Comparison of ENCODE assay signal across 21 cellular contexts in the genomic region with DNA sequence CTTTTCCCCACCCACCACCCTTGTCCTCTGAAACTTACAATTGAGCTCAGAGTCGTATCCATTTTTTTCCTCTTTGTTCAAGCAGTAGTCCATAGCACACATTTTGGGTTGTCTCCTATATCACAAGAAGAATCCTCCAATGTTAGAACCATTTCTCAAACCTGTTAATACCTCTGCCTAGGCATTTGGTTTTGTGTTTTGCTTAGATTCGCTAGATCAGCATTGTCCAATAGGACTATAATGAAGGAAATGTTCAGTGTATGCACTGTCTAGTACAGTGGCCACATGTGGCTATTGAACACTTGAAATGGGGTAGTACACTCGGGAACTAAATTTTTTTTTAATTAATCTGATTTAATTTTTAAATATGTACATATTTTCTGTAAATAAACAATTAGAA.
"Had no signal": no experiment of that assay in that cellular context is flagged by ENCODE, and none has a peak within 500 bp of the region (broad histone marks: within the 10 kb centered on the region; RNA-seq: fewer than 3 reads in every experiment).

No MANE protein-coding gene starts in this region.

- H3K4me3 ChIP-seq: PC-9, Peyer's patch, SJCRH30 had no signal

- H3K4me1 ChIP-seq: Peyer's patch had no signal

- H3K4me2 ChIP-seq: PC-9 had no signal

- H2AFZ ChIP-seq: PC-9 had no signal

- H3K27me3 ChIP-seq: Peyer's patch, SJCRH30 had no signal

- H3K9me3 ChIP-seq: Peyer's patch, SJCRH30 had no signal

- H3K27ac ChIP-seq: PC-9, Peyer's patch, SJCRH30 had no signal

- ATAC-seq: Right ventricle myocardium inferior had no signal

- DNase-seq: KBM-7, MV-4-11, NCI-H1048, NCI-H1105, NCI-H1417, NCI-H1436 treated with DMSO at 0.1 percent for 48 hours, NCI-H187, NCI-H2029, NCI-H2081 treated with DMSO at 0.1 percent for 48 hours, NCI-H2171, NCI-H226, NCI-H446, NCI-H510A, NCI-H524 treated with DMSO at 0.1 percent for 48 hours, NCI-H69, NCI-H774, PC-9, Peyer's patch, SHP77 treated with DMSO at 0.1 percent for 48 hours, SJCRH30 had no signal
